In genomic region chr2:237228226-237228625, GRCh38 we compare ENCODE assay signal across 29 cellular contexts.
DNase-seq lines count a peak whose midpoint lies in the region; ATAC-seq and TF ChIP-seq lines count a peak whose summit lies in the region.
"Had no signal": no experiment of that assay in that cellular context is flagged by ENCODE, and none has a peak within 500 bp of the region (broad histone marks: within the 10 kb centered on the region; RNA-seq: fewer than 3 reads in every experiment).

No MANE protein-coding gene starts in this region.

- H3K23ac ChIP-seq in mesenchymal stem cell (ENCODE audit: low read length in 2 of 2), result no peak overlapping the region

- peak overlapping the region; percentile 57 to 84 for H3K4ac ChIP-seq in mesenchymal stem cell (ENCODE audit: low read depth in 1 of 2, low read length in 2 of 2)

- H2BK5ac ChIP-seq in mesenchymal stem cell (ENCODE audit: low read depth, low read length, poor library complexity, severe bottlenecking), result peak overlapping the region; percentile 25

- peak overlapping the region; percentile 31 for H2AK5ac ChIP-seq in mesenchymal stem cell (ENCODE audit: low read length, severe bottlenecking)

- TF ChIP-seq EP300 in SK-N-SH (IDR thresholded peaks at IDR 0.05; ENCODE audit: borderline replicate concordance in 1 of 2, low read depth in 1 of 2, low read length in 1 of 2) (no peak), suprapubic skin (IDR thresholded peaks at IDR 0.05) (no peak)

- in situ Hi-C loops in brain microvascular endothelial cell (cut with HindIII; ENCODE audit: low pct_ligation_motif_present, low sequenced_read_pairs), result no loop called here

- no peak for DNase-seq in SK-N-SH
- no peak for DNase-seq in brain microvascular endothelial cell
- DNase-seq in mesenchymal stem cell, result no peak
- DNase-seq in suprapubic skin (ENCODE audit: low spot score in 2 of 2), result no peak
- DNase-seq in Ammon's horn (ENCODE audit: low spot score), result no peak
- no peak for DNase-seq in head of caudate nucleus
- DNase-seq in T-helper 9 cell, result no peak
- DNase-seq: activated gamma-delta T cell; activated T-cell treated with anti-CD3 and anti-CD28 coated beads, Interleukin-2, amount 50 U/mL, for 4 hours; AML-193; CD4-positive, alpha-beta T cell; endodermal cell; H7; heart right ventricle; Kasumi-1; lower lobe of right lung; mucosa of descending colon; NCI-H146; NCI-H446; NCI-H774; RPMI8226; SJCRH30; T-cell; testis had no signal

- peak overlapping the region; percentile 55 for H4K8ac ChIP-seq in mesenchymal stem cell (ENCODE audit: low read length)

- no peaks in the 10 kb centered on the region for H3K9me2 ChIP-seq in SK-N-SH

- H3K36me3 ChIP-seq in SK-N-SH (replicated peaks in 1 of 2; ENCODE audit: control insufficient read depth in 1 of 2, insufficient read depth in 2 of 2, low read length in 1 of 2) (no peaks in the 10 kb centered on the region), brain microvascular endothelial cell (replicated peaks) (no peaks in the 10 kb centered on the region), mesenchymal stem cell (ENCODE audit: control insufficient read depth in 1 of 2, insufficient read depth in 2 of 2, low read depth in 1 of 2, low read length in 2 of 2) (peaks cover 0 to 3% of the 10 kb centered on the region in 2 experiments), suprapubic skin (no peaks in the 10 kb centered on the region)
- H3K36me3 ChIP-seq: esophagus muscularis mucosa, heart right ventricle, lower lobe of right lung, SJCRH30 had no signal

- H3K9me3 ChIP-seq in SK-N-SH (no peaks in the 10 kb centered on the region), mesenchymal stem cell (ENCODE audit: control insufficient read depth, low read length) (no peaks in the 10 kb centered on the region), suprapubic skin (no peaks in the 10 kb centered on the region)
- H3K9me3 ChIP-seq: esophagus muscularis mucosa, heart right ventricle, lower lobe of right lung, mucosa of descending colon, SJCRH30, testis had no signal

- no peak for TF ChIP-seq POLR2A in suprapubic skin (IDR thresholded peaks at IDR 0.05)

- whole genome bisulfite sequencing in SK-N-SH (ENCODE audit: low lambda C conversion rate), result 93% methylated on average over 4 of the region's 4 CpGs
- 90% methylated on average over 4 of the region's 4 CpGs for WGBS in mesenchymal stem cell
- WGBS in suprapubic skin, result 97% methylated on average over 4 of the region's 4 CpGs

- ATAC-seq in SK-N-SH treated with all-trans-retinoic acid at 6 μM for 48 hours, result no peak
- ATAC-seq: GM12878, heart right ventricle, lower lobe of right lung, T-cell, WTC11 had no signal

- H3K18ac ChIP-seq in mesenchymal stem cell (ENCODE audit: low read depth in 1 of 2, low read length in 2 of 2), result peak overlapping the region; percentile 37 to 62

- no peak overlapping the region for H2BK15ac ChIP-seq in mesenchymal stem cell (ENCODE audit: low read depth, poor library complexity, severe bottlenecking)

- intact Hi-C loops in head of caudate nucleus (cut with DNase I), result no loop called here

- H4K91ac ChIP-seq in mesenchymal stem cell (ENCODE audit: low read length), result peak overlapping the region; percentile 25

- H3K27me3 ChIP-seq in SK-N-SH (ENCODE audit: insufficient read depth) (no peaks in the 10 kb centered on the region), brain microvascular endothelial cell (replicated peaks) (no peaks in the 10 kb centered on the region), mesenchymal stem cell (ENCODE audit: control insufficient read depth in 1 of 2, insufficient read depth in 1 of 2, low read length in 2 of 2) (no peaks in the 10 kb centered on the region), suprapubic skin (no peaks in the 10 kb centered on the region)
- H3K27me3 ChIP-seq: esophagus muscularis mucosa, heart right ventricle, SJCRH30, testis had no signal

- H3K4me1 ChIP-seq in SK-N-SH (ENCODE audit: control insufficient read depth in 1 of 2, insufficient read depth in 2 of 2, low read depth in 1 of 2, low read length in 1 of 2) (peaks cover 3 to 23% of the 10 kb centered on the region in 2 experiments; a peak in 3 of 4 replicates), mesenchymal stem cell (ENCODE audit: control insufficient read depth, insufficient read depth, low read depth, low read length) (peaks cover 12% of the 10 kb centered on the region), suprapubic skin (peaks cover 10% of the 10 kb centered on the region)
- H3K4me1 ChIP-seq: lower lobe of right lung, SJCRH30 had no signal

- peaks cover 37% of the 10 kb centered on the region for H3F3A ChIP-seq in SK-N-SH (replicated peaks; ENCODE audit: insufficient read depth)

- CTCF ChIA-PET in SK-N-SH (lab: Yijun Ruan, JAX), result no interaction called here

- H3K4me2 ChIP-seq in SK-N-SH, result peak overlapping the region; percentile 63
- H3K4me2 ChIP-seq in mesenchymal stem cell (ENCODE audit: low read length, poor library complexity, severe bottlenecking), result no peak overlapping the region

- H2BK120ac ChIP-seq in mesenchymal stem cell (ENCODE audit: low read depth, low read length), result peak overlapping the region; percentile 93

- no peak for TF ChIP-seq RAD21 in SK-N-SH (IDR thresholded peaks at IDR 0.05; ENCODE audit: low read length)

- POLR2A ChIA-PET in SK-N-SH (lab: Yijun Ruan, JAX), result no interaction called here

- TF ChIP-seq CTCF in SK-N-SH (IDR thresholded peaks at IDR 0.05) (no peak), brain microvascular endothelial cell (IDR thresholded peaks at IDR 0.05; ENCODE audit: low read depth, low read length, missing control alignments) (no peak), suprapubic skin (IDR thresholded peaks at IDR 0.05) (no peak)

- no peaks in the 10 kb centered on the region for H3K79me2 ChIP-seq in SK-N-SH (ENCODE audit: insufficient read depth)

- H2AFZ ChIP-seq in SK-N-SH (ENCODE audit: low read depth) (peak overlapping the region; percentile 7; the same call in 1 of the 2 replicates), mesenchymal stem cell (ENCODE audit: low read depth, low read length) (no peak overlapping the region)

- peak overlapping the region in 1 of 2 experiments; percentile 27 for H3K14ac ChIP-seq in mesenchymal stem cell (ENCODE audit: low read length in 2 of 2)

- H2BK12ac ChIP-seq in mesenchymal stem cell (ENCODE audit: low read length in 2 of 2), result peak overlapping the region; percentile 50 to 69

- H3K79me1 ChIP-seq in mesenchymal stem cell (replicated peaks; ENCODE audit: low read length, poor library complexity, severe bottlenecking), result no peaks in the 10 kb centered on the region

- no peaks in the 10 kb centered on the region for H4K20me1 ChIP-seq in SK-N-SH (ENCODE audit: insufficient read depth)

- H3K27ac ChIP-seq in SK-N-SH (ENCODE audit: low read depth in 2 of 2, low read length in 1 of 2) (peak overlapping the region in 1 of 2 experiments; percentile 99; a peak in 3 of 4 replicates), brain microvascular endothelial cell (peak overlapping the region; percentile 53), mesenchymal stem cell (ENCODE audit: low read length, poor library complexity, severe bottlenecking) (peak overlapping the region; percentile 66), suprapubic skin (peak overlapping the region; percentile 7)
- H3K27ac ChIP-seq: 22Rv1, esophagus muscularis mucosa, lower lobe of right lung, SJCRH30, testis had no signal

- H3K4me3 ChIP-seq in SK-N-SH (ENCODE audit: low read depth in 2 of 2, low read length in 1 of 2), result no peak overlapping the region
- H3K4me3 ChIP-seq in brain microvascular endothelial cell (ENCODE audit: low read depth, low read length), result no peak overlapping the region
- H3K4me3 ChIP-seq in mesenchymal stem cell (ENCODE audit: insufficient read depth in 1 of 2, low read depth in 1 of 2, low read length in 2 of 2), result no peak overlapping the region
- H3K4me3 ChIP-seq in suprapubic skin, result no peak overlapping the region
- H3K4me3 ChIP-seq: esophagus muscularis mucosa, GM12878, heart right ventricle, lower lobe of right lung, mucosa of descending colon, SJCRH30, testis had no signal

- H3K9ac ChIP-seq in SK-N-SH (peak overlapping the region; percentile 84), mesenchymal stem cell (ENCODE audit: low read length) (peak overlapping the region; percentile 80)

TF ChIP-seq in SK-N-SH, 30 proteins besides CTCF, POLR2A, EP300 and RAD21 (continues in another document):
- no peak for TF ChIP-seq SMC3 (IDR thresholded peaks at IDR 0.05; ENCODE audit: low read depth, low read length)
- no peak for TF ChIP-seq TEAD4 (IDR thresholded peaks at IDR 0.05; ENCODE audit: borderline replicate concordance, insufficient read depth)
- TF ChIP-seq RXRA (IDR thresholded peaks at IDR 0.05; ENCODE audit: borderline replicate concordance, low read depth), result no peak
- TF ChIP-seq JUND (IDR thresholded peaks at IDR 0.05), result no peak
- no peak for TF ChIP-seq NFIC (IDR thresholded peaks at IDR 0.05; ENCODE audit: borderline replicate concordance)
- TF ChIP-seq FOXJ3 (CRISPR knock-in tag; IDR thresholded peaks at IDR 0.05), result no peak
- no peak for TF ChIP-seq ELF1 (IDR thresholded peaks at IDR 0.05)
- no peak for TF ChIP-seq GABPA (IDR thresholded peaks at IDR 0.05; ENCODE audit: low read depth)
- no peak for TF ChIP-seq MAX (IDR thresholded peaks at IDR 0.05; ENCODE audit: low read depth)

TF ChIP-seq in SK-N-SH treated with all-trans-retinoic acid at 6 μM for 48 hours, 23 proteins besides CTCF, POLR2A, EP300 and RAD21:
- no peak for TF ChIP-seq ZC3H10 (CRISPR knock-in tag; IDR thresholded peaks at IDR 0.05)
TF ChIP-seq in SK-N-SH treated with all-trans-retinoic acid at 6 μM for 48 hours: peak in this region for 0.
